Comparison of ENCODE assay signal across 14 cellular contexts in the genomic region with DNA sequence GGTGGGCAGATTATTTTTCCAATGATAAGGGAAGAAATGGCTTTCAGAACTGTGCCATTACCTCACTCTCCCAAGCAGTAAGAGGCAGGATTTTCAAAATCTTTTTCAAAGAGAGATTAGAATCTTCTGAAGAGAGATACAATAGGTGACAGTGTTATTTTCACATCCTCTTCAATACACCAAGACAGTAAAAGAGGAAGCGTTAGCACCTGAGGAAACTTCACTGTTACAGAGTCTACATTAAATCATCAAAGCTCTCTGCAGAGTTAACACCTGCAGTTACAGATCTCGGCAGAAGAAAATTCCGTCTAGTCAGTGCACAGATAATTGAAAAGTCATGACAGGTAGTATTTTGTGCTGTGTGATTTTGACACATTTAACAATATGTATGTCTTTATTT.
A peak's percentile ranks its signal among the peaks of the same experiment; 100 is the strongest.
DNase-seq lines count a peak whose midpoint lies in the region; ATAC-seq and TF ChIP-seq lines count a peak whose summit lies in the region.
"Had no signal": no experiment of that assay in that cellular context is flagged by ENCODE, and none has a peak within 500 bp of the region (broad histone marks: within the 10 kb centered on the region; RNA-seq: fewer than 3 reads in every experiment).

No MANE protein-coding gene starts in this region.

- H3K36me3 ChIP-seq in neural cell (ENCODE audit: insufficient read depth, low read length): no peaks in the 10 kb centered on the region
- H3K36me3 ChIP-seq: adrenal gland had no signal

- no peak overlapping the region for H2AFZ ChIP-seq in neural cell (ENCODE audit: low read depth, low read length)

- no peaks in the 10 kb centered on the region for H3K27me3 ChIP-seq in neural cell (ENCODE audit: insufficient read depth, low read depth, low read length)
- H3K27me3 ChIP-seq: adrenal gland had no signal

- TF ChIP-seq CTCF in neural cell (IDR thresholded peaks at IDR 0.05; ENCODE audit: poor library complexity, severe bottlenecking): no peak

- no peak overlapping the region for H3K9ac ChIP-seq in neural cell (ENCODE audit: low read length)

- H3K27ac ChIP-seq in neural cell (ENCODE audit: low read length): peak overlapping the region; percentile 23
- H3K27ac ChIP-seq: adrenal gland, psoas muscle had no signal

- H3K79me2 ChIP-seq in neural cell (replicated peaks; ENCODE audit: insufficient read depth, low read length): no peaks in the 10 kb centered on the region

- TF ChIP-seq RAD21 in neural cell (conservative IDR thresholded peaks at IDR 0.05): no peak

- H3F3A ChIP-seq in neural cell (ENCODE audit: insufficient read depth, low read length, poor library complexity, severe bottlenecking): no peaks in the 10 kb centered on the region

- TF ChIP-seq EP300 in neural cell (conservative IDR thresholded peaks at IDR 0.05; ENCODE audit: poor library complexity, severe bottlenecking): peak; percentile 56

- no peaks in the 10 kb centered on the region for H3K9me3 ChIP-seq in neural cell (ENCODE audit: low read length)
- H3K9me3 ChIP-seq: adrenal gland, psoas muscle had no signal

- no peak overlapping the region for H3K4me2 ChIP-seq in neural cell (ENCODE audit: low read length)

- H3K9me2 ChIP-seq in neural cell (ENCODE audit: insufficient read depth, low read length): no peaks in the 10 kb centered on the region

- H3K4me3 ChIP-seq in neural cell (ENCODE audit: low read length): no peak overlapping the region
- H3K4me3 ChIP-seq: adrenal gland, psoas muscle had no signal

- no peak for DNase-seq in activated CD4-positive, alpha-beta T cell treated with anti-CD3 and anti-CD28 coated beads for 48 hours
- DNase-seq in cortex of kidney (lab: John Stamatoyannopoulos, UW) (no peak), SHP77 (lab: John Stamatoyannopoulos, UW) (no peak)
- DNase-seq: activated T-cell treated with anti-CD3 and anti-CD28 coated beads, Interleukin-2, amount 50 U/mL, for 1 hour; adrenal gland; glutamatergic neuron; islet precursor cell; NCI-H226; psoas muscle had no signal

- ATAC-seq in GM19023 (IDR thresholded peaks at IDR 0.05; ENCODE audit: unreplicated experiment): peak; percentile 64
- peak; percentile 62 for ATAC-seq in GM21737 (IDR thresholded peaks at IDR 0.05; ENCODE audit: unreplicated experiment)
- peak; percentile 96 for ATAC-seq in HG03159 (IDR thresholded peaks at IDR 0.05; ENCODE audit: unreplicated experiment)
- no peak for ATAC-seq in esophagus mucosa
- ATAC-seq: psoas muscle had no signal

- no peaks in the 10 kb centered on the region for H4K20me1 ChIP-seq in neural cell (ENCODE audit: insufficient read depth)

TF ChIP-seq in neural cell, 6 proteins besides CTCF, POLR2A, EP300 and RAD21:
- TF ChIP-seq POLR2AphosphoS5 (IDR thresholded peaks at IDR 0.05) (peak; percentile 38), SMC3 (conservative IDR thresholded peaks at IDR 0.05; ENCODE audit: poor library complexity) (no peak)
